Comparison of ENCODE assay signal across 18 cellular contexts in genomic region chr2:33848486-33848885, GRCh38.
DNase-seq lines count a peak whose midpoint lies in the region; ATAC-seq, FAIRE-seq and TF ChIP-seq lines count a peak whose summit lies in the region.
"Had no signal": no experiment of that assay in that cellular context is flagged by ENCODE, and none has a peak within 500 bp of the region (broad histone marks: within the 10 kb centered on the region; RNA-seq: fewer than 3 reads in every experiment).

No MANE protein-coding gene starts in this region.

- H2BK5ac ChIP-seq in mesenchymal stem cell (ENCODE audit: low read depth, low read length, poor library complexity, severe bottlenecking) = no peak overlapping the region

- no peak for TF ChIP-seq POLR2A in GM18505 (IDR thresholded peaks at IDR 0.05; ENCODE audit: borderline replicate concordance, extremely low read depth, insufficient read depth, insufficient read length)

- no peaks in the 10 kb centered on the region for H3K36me3 ChIP-seq in mesenchymal stem cell (ENCODE audit: control insufficient read depth in 1 of 2, insufficient read depth in 2 of 2, low read depth in 1 of 2, low read length in 2 of 2)
- H3K36me3 ChIP-seq: ascending aorta, BLaER1 had no signal

- DNase-seq in Daoy (ENCODE audit: low read depth) = peak; percentile 55
- DNase-seq in RCC 7860 (ENCODE audit: low spot score) = peak; percentile 62
- peak; percentile 79 for DNase-seq in dedifferentiated amniotic fluid mesenchymal stem cell (ENCODE audit: extremely low spot score)
- DNase-seq in mesenchymal stem cell = peak; percentile 0
- no peak for DNase-seq in ureter (ENCODE audit: low spot score)
- no peak for DNase-seq in COLO668 (lab: John Stamatoyannopoulos, UW; ENCODE audit: unreplicated experiment)
- DNase-seq: activated CD4-positive, alpha-beta T cell treated with anti-CD3 and anti-CD28 coated beads for 1 hour; activated CD8-positive, alpha-beta memory T cell treated with anti-CD3 and anti-CD28 coated beads, Interleukin-2, amount 10 ng/mL, durations not matched to agents 7 days and 5 days; activated gamma-delta T cell treated with Interleukin-2 at 50 U/mL for 16 hours; NCI-H1105; stimulated activated CD4-positive, alpha-beta T cell treated with anti-CD3 and anti-CD28 coated beads, Interleukin-4, amount 100 ng/mL, for 24 hours; testis had no signal

- 73% methylated on average over 1 of the region's 2 CpGs for WGBS in mesenchymal stem cell

- no peaks in the 10 kb centered on the region for H3K27me3 ChIP-seq in mesenchymal stem cell (ENCODE audit: control insufficient read depth in 1 of 2, insufficient read depth in 1 of 2, low read length in 2 of 2)
- H3K27me3 ChIP-seq: ascending aorta, BLaER1, testis had no signal

- H3K14ac ChIP-seq in mesenchymal stem cell (ENCODE audit: low read length in 2 of 2) = no peak overlapping the region

- no peak overlapping the region for H2AK5ac ChIP-seq in mesenchymal stem cell (ENCODE audit: low read length, severe bottlenecking)

- no peak overlapping the region for H2AFZ ChIP-seq in mesenchymal stem cell (ENCODE audit: low read depth, low read length)

- H3K9me3 ChIP-seq in mesenchymal stem cell (ENCODE audit: control insufficient read depth, low read length) = peaks cover 11% of the 10 kb centered on the region
- H3K9me3 ChIP-seq: testis had no signal

- no peak overlapping the region for H4K91ac ChIP-seq in mesenchymal stem cell (ENCODE audit: low read length)

- peak overlapping the region; percentile 64 for H3K9ac ChIP-seq in mesenchymal stem cell (ENCODE audit: low read length)
- H3K9ac ChIP-seq: BLaER1, KMS-11 had no signal

- no peaks in the 10 kb centered on the region for H3K4me1 ChIP-seq in mesenchymal stem cell (ENCODE audit: control insufficient read depth, insufficient read depth, low read depth, low read length)
- H3K4me1 ChIP-seq: ascending aorta, BLaER1, testis had no signal

- no peak overlapping the region for H2BK12ac ChIP-seq in mesenchymal stem cell (ENCODE audit: low read length in 2 of 2)

- no peak overlapping the region for H2BK120ac ChIP-seq in mesenchymal stem cell (ENCODE audit: low read depth, low read length)

- no peak overlapping the region for H2BK15ac ChIP-seq in mesenchymal stem cell (ENCODE audit: low read depth, poor library complexity, severe bottlenecking)

- H3K4me2 ChIP-seq in mesenchymal stem cell (ENCODE audit: low read length, poor library complexity, severe bottlenecking) = no peak overlapping the region
- H3K4me2 ChIP-seq: BLaER1, KMS-11 had no signal

- peak overlapping the region in 1 of 2 experiments; percentile 32 for H3K4me3 ChIP-seq in mesenchymal stem cell (ENCODE audit: insufficient read depth in 1 of 2, low read depth in 1 of 2, low read length in 2 of 2)
- H3K4me3 ChIP-seq: ascending aorta, BLaER1, testis had no signal

- no peak for FAIRE-seq in RCC 7860 (lab: Jason Lieb, UNC)

- no peak overlapping the region for H3K23ac ChIP-seq in mesenchymal stem cell (ENCODE audit: low read length in 2 of 2)

- no peak overlapping the region for H3K4ac ChIP-seq in mesenchymal stem cell (ENCODE audit: low read depth in 1 of 2, low read length in 2 of 2)

- no peak overlapping the region for H4K8ac ChIP-seq in mesenchymal stem cell (ENCODE audit: low read length)

- no peak for ATAC-seq in GM18505 (IDR thresholded peaks at IDR 0.05; ENCODE audit: unreplicated experiment)
- no peak for ATAC-seq in GM18858 (IDR thresholded peaks at IDR 0.05; ENCODE audit: unreplicated experiment)
- ATAC-seq: activated CD8-positive, alpha-beta memory T cell treated with anti-CD3 and anti-CD28 coated beads, Interleukin-2, amount 10 ng/mL, durations not matched to agents 7 days and 5 days; left lobe of liver had no signal

- H3K27ac ChIP-seq in mesenchymal stem cell (ENCODE audit: low read length, poor library complexity, severe bottlenecking) = no peak overlapping the region
- H3K27ac ChIP-seq: ascending aorta, BLaER1, KMS-11, testis had no signal

- no peak overlapping the region for H3K18ac ChIP-seq in mesenchymal stem cell (ENCODE audit: low read depth in 1 of 2, low read length in 2 of 2)

- no peaks in the 10 kb centered on the region for H3K79me1 ChIP-seq in mesenchymal stem cell (replicated peaks; ENCODE audit: low read length, poor library complexity, severe bottlenecking)

Comparison
In these comparisons a context has a peak if more than half of its experiments do, and no peak if none do; other contexts are left out.
1. DNase-seq: peak in Daoy (single experiment), RCC 7860 (single experiment), dedifferentiated amniotic fluid mesenchymal stem cell (single experiment) and mesenchymal stem cell (single experiment); none in ureter (single experiment) and COLO668 (single experiment).